In genomic region chr10:80204193-80204714, GRCh38 we compare ENCODE assay signal across 8 cellular contexts. TPM values are rescaled to one million over a fixed set of nuclear protein-coding genes. Genes with fewer than 3 reads are reported as not detected.
DNase-seq lines count a peak whose midpoint lies in the region; ATAC-seq and TF ChIP-seq lines count a peak whose summit lies in the region.

No MANE protein-coding gene starts in this region.

- peak overlapping the region; percentile 63 to 91 for H3K4me3 ChIP-seq in CD4-positive, alpha-beta memory T cell (ENCODE audit: low read length in 2 of 2)

- no peaks in the 10 kb centered on the region for H3K9me3 ChIP-seq in CD4-positive, alpha-beta memory T cell (ENCODE audit: control insufficient read depth in 1 of 2, low read length in 2 of 2)
- H3K9me3 ChIP-seq in KOPT-K1 (ENCODE audit: insufficient read depth, low read length, poor library complexity, severe bottlenecking), result no peaks in the 10 kb centered on the region

- CTCF ChIA-PET in CD4-positive, alpha-beta memory T cell (lab: Charles Lee; ENCODE audit: partially characterized antibody), result interaction anchor here (0.9 to 4.2 kb wide), 13 partner anchors 11 to 124 kb away, joined by 3 to 92 read pairs (median 6); no protein-coding TSS in a partner anchor

- TF ChIP-seq CTCF in brain (conservative IDR thresholded peaks at IDR 0.05), result no peak

- DNase-seq in CD4-positive, alpha-beta memory T cell, result peak in 3 of 5 donors; percentile 7 to 15 (median 14)
- DNase-seq in substantia nigra (lab: John Stamatoyannopoulos, UW), result peak in 1 of 49 donors; percentile 16
- DNase-seq in NCI-H2107 treated with DMSO at 0.1 percent for 48 hours (lab: John Stamatoyannopoulos, UW; ENCODE audit: unreplicated experiment), result no peak
- DNase-seq in activated gamma-delta T cell treated with Interleukin-2 at 50 U/mL for 16 hours, result no peak

- H3K27me3 ChIP-seq in CD4-positive, alpha-beta memory T cell (ENCODE audit: insufficient read depth, low read length), result no peaks in the 10 kb centered on the region
- H3K27me3 ChIP-seq in layer of hippocampus (ENCODE audit: control insufficient read depth, insufficient read depth, low read length), result no peaks in the 10 kb centered on the region

- intact Hi-C loops in CD4-positive, alpha-beta memory T cell (cut with micrococcal nuclease), result loop anchor here (1.0 to 5.0 kb wide), 6 partner anchors 8 to 757 kb away; partner anchors contain the start of genes TMEM254 and ZCCHC24

- peaks cover 11% of the 10 kb centered on the region for H3K36me3 ChIP-seq in CD4-positive, alpha-beta memory T cell (ENCODE audit: insufficient read depth, low read length)
- no peaks in the 10 kb centered on the region; the same call in 1 of the 2 replicates for H3K36me3 ChIP-seq in KOPT-K1 (ENCODE audit: insufficient read depth, low read length)

- no peak for ATAC-seq in GM18873 (IDR thresholded peaks at IDR 0.05; ENCODE audit: low FRiP score, unreplicated experiment)

- H3K4me1 Mint-ChIP-seq in CD4-positive, alpha-beta memory T cell, result peaks cover 43 to 70% (median 58%) of the 10 kb centered on the region in 4 donors
- H3K4me1 Mint-ChIP-seq in brain, result peaks cover 42% of the 10 kb centered on the region

- peak overlapping the region; percentile 82 for H3K27ac ChIP-seq in CD4-positive, alpha-beta memory T cell (ENCODE audit: low read depth, low read length)
- H3K27ac ChIP-seq in KOPT-K1 (ENCODE audit: low read depth, low read length, poor library complexity, severe bottlenecking) (peak overlapping the region; percentile 77), layer of hippocampus (ENCODE audit: low read depth, low read length) (peak overlapping the region; percentile 77), substantia nigra (ENCODE audit: low read depth, low read length, poor library complexity, severe bottlenecking) (peak overlapping the region; percentile 69)

- H3K4me1 ChIP-seq in CD4-positive, alpha-beta memory T cell (ENCODE audit: insufficient read depth, low read length), result peaks cover 66% of the 10 kb centered on the region

- H3K9me3 Mint-ChIP-seq in CD4-positive, alpha-beta memory T cell, result no peaks in the 10 kb centered on the region
- peaks cover 0 to 3% (median 0%) of the 10 kb centered on the region in 5 experiments for H3K9me3 Mint-ChIP-seq in brain

- POLR2A ChIA-PET in CD4-positive, alpha-beta memory T cell (lab: Charles Lee; ENCODE audit: partially characterized antibody), result interaction anchor here (0.9 to 4.9 kb wide), 11 partner anchors 9 to 59 kb away, joined by 3 to 186 read pairs (median 11); no protein-coding TSS in a partner anchor

- H3K27me3 Mint-ChIP-seq in CD4-positive, alpha-beta memory T cell, result no peaks in the 10 kb centered on the region
- H3K27me3 Mint-ChIP-seq in brain, result peaks cover 26% of the 10 kb centered on the region

- H3K27ac Mint-ChIP-seq in CD4-positive, alpha-beta memory T cell, result peak overlapping the region; percentile 83 to 97 (median 93)
- peak overlapping the region in 4 of 5 experiments; percentile 45 to 94 (median 75) for H3K27ac Mint-ChIP-seq in brain

- peaks cover 13 to 34% of the 10 kb centered on the region in 2 donors for H3K36me3 Mint-ChIP-seq in CD4-positive, alpha-beta memory T cell
- H3K36me3 Mint-ChIP-seq in brain, result no peaks in the 10 kb centered on the region

- peak overlapping the region; percentile 80 to 99 (median 90) for H3K4me3 Mint-ChIP-seq in CD4-positive, alpha-beta memory T cell
- H3K4me3 Mint-ChIP-seq in brain, result peak overlapping the region; percentile 78 to 95 (median 80)

RNA-seq across cellular contexts. Expression of gene ANXA11, which starts 1.1 kb away (rescaled TPM):
- total RNA-seq in CD4-positive, alpha-beta memory T cell, result 100 to 1,000 TPM; 202 to 211 TPM
- polyA plus RNA-seq in CD4-positive, alpha-beta memory T cell, result 100 to 1,000 TPM; 173 to 342 TPM
- polyA plus RNA-seq in brain (ENCODE audit: insufficient read depth, low read depth, low replicate concordance), result 165 TPM

Comparison
In these comparisons a context has a peak if more than half of its experiments do, and no peak if none do; other contexts are left out.
1. DNase-seq: peak in CD4-positive, alpha-beta memory T cell (3 of 5); none in NCI-H2107 treated with DMSO at 0.1 percent for 48 hours (single experiment) and activated gamma-delta T cell treated with Interleukin-2 at 50 U/mL for 16 hours (single experiment).
2. Peak in every context shown above with its lines, with median percentiles within 50 percentile points of each other: H3K27ac ChIP-seq.